In the genomic region with DNA sequence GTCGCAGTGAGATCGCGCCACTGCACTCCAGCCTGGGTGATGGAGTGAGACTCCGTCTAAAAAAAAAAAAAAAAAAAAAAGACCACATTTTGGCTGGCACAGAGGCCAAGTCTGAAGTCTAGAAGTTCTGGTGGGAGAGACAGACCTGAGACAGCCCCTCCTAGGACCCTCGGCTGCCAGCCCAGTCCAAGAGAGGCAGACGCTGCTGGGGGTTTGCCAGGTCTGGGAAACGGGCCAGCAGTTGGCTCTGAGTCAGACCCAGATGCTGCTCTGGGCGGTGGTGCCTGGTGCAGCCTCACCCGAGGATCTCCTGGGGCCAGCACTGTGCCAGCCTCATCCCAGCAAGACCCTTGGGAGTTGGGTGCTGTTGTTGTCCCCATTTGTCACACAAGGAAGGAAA, we compare ENCODE assay signal across 12 cellular contexts. TPM values are rescaled to one million over a fixed set of nuclear protein-coding genes. Genes with fewer than 3 reads are reported as not detected.
DNase-seq lines count a peak whose midpoint lies in the region; ATAC-seq and TF ChIP-seq lines count a peak whose summit lies in the region.
"Had no signal": no experiment of that assay in that cellular context is flagged by ENCODE, and none has a peak within 500 bp of the region (broad histone marks: within the 10 kb centered on the region; RNA-seq: fewer than 3 reads in every experiment).

No MANE protein-coding gene starts in this region.

- WGBS in heart left ventricle, 4 donors: 22 to 35% (median 30%) methylated on average over 9 of the region's 9 CpGs

- no peaks in the 10 kb centered on the region for H3K27me3 ChIP-seq in heart left ventricle
- H3K27me3 ChIP-seq: SJSA1 had no signal

- H3K9me3 ChIP-seq in heart left ventricle: no peaks in the 10 kb centered on the region
- H3K9me3 ChIP-seq: SJSA1 had no signal

- no peak for TF ChIP-seq CTCF in heart left ventricle (IDR thresholded peaks at IDR 0.05)

- peaks cover 0 to 24% (median 0%) of the 10 kb centered on the region in 12 donors for H3K4me1 ChIP-seq in heart left ventricle
- H3K4me1 ChIP-seq: SJSA1 had no signal

- no peaks in the 10 kb centered on the region for H3K36me3 ChIP-seq in heart left ventricle
- H3K36me3 ChIP-seq: SJSA1 had no signal

- peak; percentile 68 for DNase-seq in HPDE6-E6E7 (ENCODE audit: extremely low spot score)
- peak; percentile 39 for DNase-seq in T1000 (lab: John Stamatoyannopoulos, UW)
- DNase-seq in heart left ventricle: peak; percentile 52 to 78 (median 70)
- DNase-seq in superior temporal gyrus (ENCODE audit: extremely low spot score): peak; percentile 96
- no peak for DNase-seq in NCI-H510A (lab: John Stamatoyannopoulos, UW)
- DNase-seq in erythroblast (lab: John Stamatoyannopoulos, UW): no peak
- no peak for DNase-seq in effector CD8-positive, alpha-beta T cell (lab: John Stamatoyannopoulos, UW)
- DNase-seq: naive B cell; stimulated activated naive CD8-positive, alpha-beta T cell treated with anti-CD3 and anti-CD28 coated beads, Interleukin-15, amount 100 ng/mL, for 72 hours had no signal

- no peak overlapping the region for H3K27ac ChIP-seq in heart left ventricle
- H3K27ac ChIP-seq: HL-60, SJSA1 had no signal

- TF ChIP-seq POLR2A in heart left ventricle (IDR thresholded peaks at IDR 0.05): no peak
- TF ChIP-seq POLR2A in erythroblast (IDR thresholded peaks at IDR 0.05; ENCODE audit: low read length): no peak

- no peak overlapping the region for H3K4me3 ChIP-seq in heart left ventricle
- H3K4me3 ChIP-seq: SJSA1 had no signal

- ATAC-seq in heart left ventricle (peak; percentile 71 to 93 (median 89)), GM21717 (IDR thresholded peaks at IDR 0.05; ENCODE audit: unreplicated experiment) (no peak)
- ATAC-seq: stimulated activated naive CD8-positive, alpha-beta T cell treated with anti-CD3 and anti-CD28 coated beads, Interleukin-15, amount 100 ng/mL, for 72 hours had no signal

- intact Hi-C loops in heart left ventricle (cut with DNase I): no loop called here

RNA-seq across cellular contexts. Expression of a gene that starts 5.8 kb away (rescaled TPM):
- 1 to 10 TPM in 4 of 9 donors, under 1 TPM in 5; 0.29 to 3.3 (median 0.77) TPM for total RNA-seq in heart left ventricle
- polyA plus RNA-seq in heart left ventricle: under 1 TPM; 0.34 to 0.49 TPM

RNA-seq across cellular contexts. Expression of a gene that starts 37.8 kb away (rescaled TPM):
- not detected for total RNA-seq in heart left ventricle
- polyA plus RNA-seq in heart left ventricle: not detected
- total RNA-seq: SJSA1 had no signal

RNA-seq across cellular contexts. Expression of a gene that starts 37.8 kb away (rescaled TPM):
- 10 to 100 TPM; 19.5 to 47.9 (median 24.1) TPM for total RNA-seq in heart left ventricle
- polyA plus RNA-seq in heart left ventricle: 10 to 100 TPM; 17.1 to 20.0 TPM

Comparison
In these comparisons a context has a peak if more than half of its experiments do, and no peak if none do; other contexts are left out.
1. DNase-seq: peak in HPDE6-E6E7 (single experiment), T1000 (single experiment), heart left ventricle (5 of 5) and superior temporal gyrus (single experiment); none in NCI-H510A (single experiment), erythroblast (0 of 2) and effector CD8-positive, alpha-beta T cell (single experiment).